24 cellular contexts compared by ENCODE assay signal in the genomic region with DNA sequence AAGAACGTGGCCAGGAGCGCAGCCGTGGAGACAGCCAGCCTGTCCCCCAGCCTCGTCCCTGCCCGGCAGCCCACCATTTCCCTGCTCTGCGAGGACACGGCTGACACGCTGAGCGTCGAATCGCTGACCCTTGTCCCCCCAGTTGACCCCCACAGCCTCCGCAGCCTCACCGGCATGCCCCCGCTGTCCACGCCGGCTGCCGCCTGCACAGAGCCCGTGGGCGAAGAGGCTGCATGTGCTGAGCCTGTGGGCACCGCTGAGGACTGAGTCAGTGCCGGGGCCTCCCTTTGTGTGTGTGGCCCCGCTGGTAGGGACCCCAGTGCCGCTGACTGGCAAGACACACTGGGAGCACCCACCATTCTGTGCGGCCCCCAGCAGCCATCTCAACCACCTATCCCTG.
DNase-seq lines count a peak whose midpoint lies in the region; ATAC-seq, FAIRE-seq and TF ChIP-seq lines count a peak whose summit lies in the region.
"Had no signal": no experiment of that assay in that cellular context is flagged by ENCODE, and none has a peak within 500 bp of the region (broad histone marks: within the 10 kb centered on the region; RNA-seq: fewer than 3 reads in every experiment).

No MANE protein-coding gene starts in this region.

- no peak for TF ChIP-seq RAD21 in HepG2 (CRISPR knock-in tag; IDR thresholded peaks at IDR 0.05)

- H3K9me3 Mint-ChIP-seq in WTC11 = no peaks in the 10 kb centered on the region
- peaks cover 4 to 9% of the 10 kb centered on the region in 2 donors for H3K9me3 Mint-ChIP-seq in stimulated activated naive B cell treated with anti-CD40 and anti-IgM and Interleukin-4, amounts not matched to agents 10 μg/mL and 1 μg/mL and 100 μg/mL, for 72 hours
- H3K9me3 Mint-ChIP-seq: GM23338 had no signal

- H4K20me1 ChIP-seq in HepG2 (ENCODE audit: insufficient read depth, low read length) = no peaks in the 10 kb centered on the region; the same call in 1 of the 2 replicates

- H3K79me2 ChIP-seq in HepG2 (ENCODE audit: insufficient read depth, low read length) (no peaks in the 10 kb centered on the region), mesendoderm (ENCODE audit: control insufficient read depth, insufficient read depth, low read length) (no peaks in the 10 kb centered on the region)

- TF ChIP-seq POLR2A in HepG2 (IDR thresholded peaks at IDR 0.05; ENCODE audit: insufficient read depth in 1 of 2, low read depth in 2 of 2, low read length in 2 of 2) = no peak
- no peak for TF ChIP-seq POLR2A in right lobe of liver (IDR thresholded peaks at IDR 0.05)

- H3K79me1 ChIP-seq in mesendoderm (ENCODE audit: low read length) = no peaks in the 10 kb centered on the region

- intact Hi-C loops in HepG2 (cut with micrococcal nuclease; ENCODE audit: unreplicated experiment) (no loop called here), right lobe of liver (cut with DNase I) (no loop called here)

- no peak for TF ChIP-seq EP300 in HepG2 (IDR thresholded peaks at IDR 0.05; ENCODE audit: low read depth in 2 of 2, low read length in 2 of 2)
- no peak for TF ChIP-seq EP300 in HepG2 (CRISPR knock-in tag; IDR thresholded peaks at IDR 0.05; ENCODE audit: borderline replicate concordance)

- H4K8ac ChIP-seq in mesendoderm (ENCODE audit: low read depth, low read length) = no peak overlapping the region

- H3K9me3 ChIP-seq in HepG2 (ENCODE audit: low read length) (no peaks in the 10 kb centered on the region), right lobe of liver (no peaks in the 10 kb centered on the region)
- H3K9me3 ChIP-seq: Caco-2, HAP-1 had no signal

- BruUV-seq in HepG2 (replicated peaks; lab: Mats Ljungman, UMichigan) = no TSS peak

- H3K36me3 ChIP-seq in HepG2 (replicated peaks in 1 of 2; ENCODE audit: control insufficient read depth in 1 of 2, insufficient read depth in 2 of 2, low read length in 2 of 2) (no peaks in the 10 kb centered on the region), right lobe of liver (no peaks in the 10 kb centered on the region), mesendoderm (ENCODE audit: control insufficient read depth, insufficient read depth, low read length) (no peaks in the 10 kb centered on the region)
- H3K36me3 ChIP-seq: HAP-1 had no signal

- H3K4ac ChIP-seq in mesendoderm (ENCODE audit: low read depth, low read length) = no peak overlapping the region

- H3K23ac ChIP-seq in mesendoderm (ENCODE audit: low read length) = no peak overlapping the region

- H3K9ac ChIP-seq in HepG2 (ENCODE audit: insufficient read depth, low read depth, low read length) = no peak overlapping the region
- no peak overlapping the region for H3K9ac ChIP-seq in mesendoderm (ENCODE audit: low read length)

- H3K4me3 ChIP-seq in HepG2 (replicated peaks in 1 of 3; ENCODE audit: insufficient read depth in 1 of 3, low read depth in 2 of 3, low read length in 3 of 3) (no peak overlapping the region), right lobe of liver (no peak overlapping the region), mesendoderm (ENCODE audit: low read length) (no peak overlapping the region)
- H3K4me3 ChIP-seq: GM23338, HAP-1, SK-N-MC had no signal

- in situ Hi-C loops in HepG2 (cut with HindIII; ENCODE audit: extremely low pct_ligation_motif_present, low pct_unique_long_range_greater_than_20kb) = no loop called here

- H3K36me3 Mint-ChIP-seq in WTC11 = no peaks in the 10 kb centered on the region
- peaks cover 61 to 74% of the 10 kb centered on the region in 2 donors for H3K36me3 Mint-ChIP-seq in stimulated activated naive B cell treated with anti-CD40 and anti-IgM and Interleukin-4, amounts not matched to agents 10 μg/mL and 1 μg/mL and 100 μg/mL, for 72 hours

- H3K4me1 Mint-ChIP-seq in WTC11 = peaks cover 18% of the 10 kb centered on the region
- peaks cover 61 to 94% of the 10 kb centered on the region in 2 donors for H3K4me1 Mint-ChIP-seq in stimulated activated naive B cell treated with anti-CD40 and anti-IgM and Interleukin-4, amounts not matched to agents 10 μg/mL and 1 μg/mL and 100 μg/mL, for 72 hours

- peaks cover 4% of the 10 kb centered on the region for H3K4me1 ChIP-seq in HepG2 (ENCODE audit: insufficient read depth, low read length)
- H3K4me1 ChIP-seq in right lobe of liver = no peaks in the 10 kb centered on the region
- H3K4me1 ChIP-seq in mesendoderm (ENCODE audit: control insufficient read depth, low read depth, low read length) = peaks cover 9% of the 10 kb centered on the region
- peaks cover 14% of the 10 kb centered on the region for H3K4me1 ChIP-seq in foreskin keratinocyte
- H3K4me1 ChIP-seq: Caco-2, HAP-1 had no signal

- WGBS in HepG2 (ENCODE audit: low lambda C conversion rate) = 91% methylated on average over 20 of the region's 24 CpGs
- WGBS in right lobe of liver (ENCODE audit: insufficient coverage, low coverage, low lambda C conversion rate, missing lambda C conversion rate) = 100% methylated on average over 3 of the region's 24 CpGs
- no CpG with 5 or more reads among the region's 24 CpGs for WGBS in mesendoderm (ENCODE audit: extremely low coverage, insufficient coverage, low lambda C conversion rate)

- CTCF ChIA-PET in HepG2 (lab: Yijun Ruan, JAX; ENCODE audit: low intra/inter-chr PET ratio, low total read pairs) = no interaction called here
- CTCF ChIA-PET in WTC11 (lab: Charles Lee) = no interaction called here
- CTCF ChIA-PET in HEK293T (lab: Yijun Ruan, JAX) = no interaction called here

- no peak overlapping the region for H4K5ac ChIP-seq in mesendoderm (ENCODE audit: low read length)

- no peak overlapping the region for H3K18ac ChIP-seq in mesendoderm (ENCODE audit: low read length)

- H3K27ac Mint-ChIP-seq in WTC11 = peak overlapping the region; percentile 30; the same call in 1 of the 2 replicates
- peak overlapping the region; percentile 80 for H3K27ac Mint-ChIP-seq in stimulated activated naive B cell treated with anti-CD40 and anti-IgM and Interleukin-4, amounts not matched to agents 10 μg/mL and 1 μg/mL and 100 μg/mL, for 72 hours
- H3K27ac Mint-ChIP-seq: CD4-positive, alpha-beta memory T cell; GM23338 had no signal

- no peak overlapping the region for H2AFZ ChIP-seq in HepG2 (ENCODE audit: low read length)
- H2AFZ ChIP-seq: GM23338 had no signal

- H3K56ac ChIP-seq in mesendoderm (ENCODE audit: low read length) = peak overlapping the region; percentile 22

- no peak for DNase-seq in HepG2 (ENCODE audit: low spot score)
- DNase-seq in right lobe of liver = no peak
- DNase-seq in WTC11 (ENCODE audit: low spot score) = no peak
- DNase-seq in mesendoderm = no peak
- no peak for DNase-seq in stimulated activated naive B cell treated with anti-CD40 and anti-IgM and Interleukin-4, amounts not matched to agents 10 μg/mL and 1 μg/mL and 100 μg/mL, for 72 hours
- DNase-seq in HEK293T (ENCODE audit: extremely low spot score) = no peak
- no peak for DNase-seq in NCI-H2081 treated with DMSO at 0.1 percent for 48 hours (lab: John Stamatoyannopoulos, UW)
- DNase-seq in foreskin keratinocyte = no peak
- DNase-seq: Caco-2; CD4-positive, alpha-beta memory T cell; DMS153; KBM-7; NCI-H1092; NCI-H1436; NCI-H187 treated with DMSO at 0.1 percent for 48 hours; NCI-H510A; NCI-H748 treated with DMSO at 0.1 percent for 48 hours; SHP77 treated with DMSO at 0.1 percent for 48 hours had no signal

- H3K27me3 Mint-ChIP-seq in WTC11 (ENCODE audit: low read depth) = no peaks in the 10 kb centered on the region
- H3K27me3 Mint-ChIP-seq in stimulated activated naive B cell treated with anti-CD40 and anti-IgM and Interleukin-4, amounts not matched to agents 10 μg/mL and 1 μg/mL and 100 μg/mL, for 72 hours = no peaks in the 10 kb centered on the region
- H3K27me3 Mint-ChIP-seq: CD4-positive, alpha-beta memory T cell had no signal

- H3K4me2 ChIP-seq in HepG2 (ENCODE audit: low read depth, low read length) (no peak overlapping the region), mesendoderm (ENCODE audit: low read length) (no peak overlapping the region)
- H3K4me2 ChIP-seq: GM23338 had no signal

- no peak for TF ChIP-seq CTCF in HepG2 (CRISPR knock-in tag; IDR thresholded peaks at IDR 0.05)
- TF ChIP-seq CTCF in right lobe of liver (IDR thresholded peaks at IDR 0.05) = no peak
- TF ChIP-seq CTCF in WTC11 (IDR thresholded peaks at IDR 0.05) = no peak
- no peak for TF ChIP-seq CTCF in foreskin keratinocyte (conservative IDR thresholded peaks at IDR 0.05)

- H3K27me3 ChIP-seq in HepG2 (ENCODE audit: control insufficient read depth in 1 of 2, insufficient read depth in 2 of 2, low read length in 2 of 2) = no peaks in the 10 kb centered on the region
- H3K27me3 ChIP-seq in right lobe of liver = no peaks in the 10 kb centered on the region
- no peaks in the 10 kb centered on the region for H3K27me3 ChIP-seq in mesendoderm (ENCODE audit: insufficient read depth, low read length, poor library complexity)
- H3K27me3 ChIP-seq in foreskin keratinocyte = no peaks in the 10 kb centered on the region

- H2AK5ac ChIP-seq in mesendoderm (ENCODE audit: low read length) = no peak overlapping the region

- H3K4me3 Mint-ChIP-seq in WTC11 = no peak overlapping the region
- peak overlapping the region in 1 of 2 donors; percentile 25 for H3K4me3 Mint-ChIP-seq in stimulated activated naive B cell treated with anti-CD40 and anti-IgM and Interleukin-4, amounts not matched to agents 10 μg/mL and 1 μg/mL and 100 μg/mL, for 72 hours
- H3K4me3 Mint-ChIP-seq: CD4-positive, alpha-beta memory T cell; GM23338 had no signal

- POLR2A ChIA-PET in HepG2 (lab: Yijun Ruan, JAX) = no interaction called here
- POLR2A ChIA-PET in WTC11 (lab: Charles Lee) = no interaction called here
- POLR2A ChIA-PET in HEK293T (lab: Yijun Ruan, JAX) = no interaction called here

- ATAC-seq in HepG2 (no peak), right lobe of liver (no peak), WTC11 (no peak), foreskin keratinocyte (no peak)
- ATAC-seq in stimulated activated naive B cell treated with anti-CD40 and anti-IgM and Interleukin-4, amounts not matched to agents 10 μg/mL and 1 μg/mL and 100 μg/mL, for 72 hours (replicated peaks) = no peak
- ATAC-seq: GM23338 had no signal

- H2BK5ac ChIP-seq in mesendoderm (ENCODE audit: low read length) = no peak overlapping the region

- H2BK120ac ChIP-seq in mesendoderm (ENCODE audit: low read depth, low read length) = no peak overlapping the region

- no peak for FAIRE-seq in HepG2 (lab: Jason Lieb, UNC)
- FAIRE-seq: G401.6, GM12892 had no signal

- no peak overlapping the region for H2BK15ac ChIP-seq in mesendoderm (replicated peaks; ENCODE audit: low read depth)

- H3K27ac ChIP-seq in HepG2 (ENCODE audit: extremely low read length, insufficient read depth, low read length) (no peak overlapping the region), right lobe of liver (no peak overlapping the region), mesendoderm (ENCODE audit: low read depth, low read length) (no peak overlapping the region), foreskin keratinocyte (no peak overlapping the region)
- H3K27ac ChIP-seq: RWPE1, SK-N-MC had no signal

TF ChIP-seq in HepG2, 621 proteins besides CTCF, POLR2A, EP300 and RAD21 (continues in another document):
- peak; percentile 60 for TF ChIP-seq AGO2 (optimal IDR thresholded peaks at IDR 0.05; ENCODE audit: low read depth, low read length)

TF ChIP-seq in HEK293T, 16 proteins besides CTCF, POLR2A, EP300 and RAD21 (continues in another document):
- no peak for TF ChIP-seq FOXA1 (IDR thresholded peaks at IDR 0.05)
- TF ChIP-seq FOXM1 (IDR thresholded peaks at IDR 0.05; ENCODE audit: borderline replicate concordance) = no peak
- no peak for TF ChIP-seq TARDBP (IDR thresholded peaks at IDR 0.05)
- no peak for TF ChIP-seq SUZ12 (IDR thresholded peaks at IDR 0.05)
- no peak for TF ChIP-seq FOXK2 (IDR thresholded peaks at IDR 0.05)
- TF ChIP-seq NFRKB (IDR thresholded peaks at IDR 0.05) = no peak
